ENCODE assay signal across 16 cellular contexts in genomic region chr1:161848676-161849075, GRCh38.
DNase-seq lines count a peak whose midpoint lies in the region; ATAC-seq and TF ChIP-seq lines count a peak whose summit lies in the region.
"Had no signal": no experiment of that assay in that cellular context is flagged by ENCODE, and none has a peak within 500 bp of the region (broad histone marks: within the 10 kb centered on the region; RNA-seq: fewer than 3 reads in every experiment).

No MANE protein-coding gene starts in this region.

- H3K27me3 Mint-ChIP-seq in T-helper 17 cell, result no peaks in the 10 kb centered on the region
- H3K27me3 Mint-ChIP-seq: CD8-positive, alpha-beta memory T cell had no signal

- H3K27ac ChIP-seq in lower lobe of right lung, result no peak overlapping the region
- H3K27ac ChIP-seq: A549 had no signal

- H3K9me3 ChIP-seq in T-helper 17 cell (ENCODE audit: control insufficient read depth, low read length, poor library complexity, severe bottlenecking) (no peaks in the 10 kb centered on the region), lower lobe of right lung (no peaks in the 10 kb centered on the region)
- H3K9me3 ChIP-seq: A549, HAP-1 had no signal

- peaks cover 20% of the 10 kb centered on the region for H3K36me3 Mint-ChIP-seq in T-helper 17 cell (ENCODE audit: low read depth)

- no peaks in the 10 kb centered on the region for H3K27me3 ChIP-seq in lower lobe of right lung (ENCODE audit: low read depth)

- peaks cover 46% of the 10 kb centered on the region for H3K36me3 ChIP-seq in lower lobe of right lung

- no peak for TF ChIP-seq CTCF in AG09319 (IDR thresholded peaks at IDR 0.05; ENCODE audit: low read depth, low read length)
- TF ChIP-seq CTCF in lower lobe of right lung (IDR thresholded peaks at IDR 0.05), result no peak

- intact Hi-C loops in lower lobe of right lung (cut with DNase I), result no loop called here

- no peak overlapping the region for H3K4me3 Mint-ChIP-seq in T-helper 17 cell
- H3K4me3 Mint-ChIP-seq: CD8-positive, alpha-beta memory T cell had no signal

- no peaks in the 10 kb centered on the region for H3K4me1 ChIP-seq in lower lobe of right lung
- H3K4me1 ChIP-seq: A549 had no signal

- DNase-seq in AG09319 (ENCODE audit: extremely low read depth, low read depth) (peak; percentile 43), GM04504 (ENCODE audit: low read depth) (peak; percentile 50), T-helper 17 cell (no peak), fibroblast of the conjunctiva (ENCODE audit: low read depth) (peak; percentile 40), lower lobe of right lung (no peak), AML-193 (lab: John Stamatoyannopoulos, UW) (no peak)
- DNase-seq in stimulated activated CD4-positive, alpha-beta T cell treated with anti-CD3 and anti-CD28 coated beads, Interleukin-12 subunit alpha, Interleukin-12 subunit beta, amount 100 ng/mL, for 4 hours, result no peak
- DNase-seq: CD8-positive, alpha-beta memory T cell; EL; NCI-H1048; NCI-H226; NCI-H526 treated with DMSO at 0.1 percent for 48 hours; NK-92 treated with Interleukin-12 subunit alpha and Interleukin-12 subunit beta, amount 100 ng/mL, for 24 hours had no signal

- no peak overlapping the region for H3K4me3 ChIP-seq in lower lobe of right lung
- H3K4me3 ChIP-seq: A549, HAP-1 had no signal

- ATAC-seq in T-helper 17 cell (no peak), GM18519 (IDR thresholded peaks at IDR 0.05; ENCODE audit: low FRiP score, unreplicated experiment) (no peak), lower lobe of right lung (no peak)
- ATAC-seq: A549 had no signal

- peaks cover 11% of the 10 kb centered on the region for H3K4me1 Mint-ChIP-seq in T-helper 17 cell

- peak overlapping the region; percentile 37 for H3K27ac Mint-ChIP-seq in T-helper 17 cell

Comparison
In these comparisons a context has a peak if more than half of its experiments do, and no peak if none do; other contexts are left out.
1. DNase-seq: peak in AG09319 (single experiment), GM04504 (single experiment) and fibroblast of the conjunctiva (single experiment); none in T-helper 17 cell (0 of 3), lower lobe of right lung (single experiment), stimulated activated CD4-positive, alpha-beta T cell treated with anti-CD3 and anti-CD28 coated beads, Interleukin-12 subunit alpha, Interleukin-12 subunit beta, amount 100 ng/mL, for 4 hours (single experiment) and AML-193 (0 of 2).